In genomic region chr10:43209064-43209455, GRCh38 we compare ENCODE assay signal across 25 cellular contexts. TPM values are rescaled to one million over a fixed set of nuclear protein-coding genes. Genes with fewer than 3 reads are reported as not detected.
DNase-seq lines count a peak whose midpoint lies in the region; ATAC-seq and TF ChIP-seq lines count a peak whose summit lies in the region.
"Had no signal": no experiment of that assay in that cellular context is flagged by ENCODE, and none has a peak within 500 bp of the region (broad histone marks: within the 10 kb centered on the region; RNA-seq: fewer than 3 reads in every experiment).

No MANE protein-coding gene starts in this region.

- H3K4me3 Mint-ChIP-seq in chondrocyte (ENCODE audit: unreplicated experiment): no peak overlapping the region
- H3K4me3 Mint-ChIP-seq: activated B cell treated with CpG ODN at 0.5 μM for 24 hours; activated CD8-positive, alpha-beta T cell treated with anti-CD3 and anti-CD28 coated beads, Interleukin-2, amount 10 ng/mL, durations not matched to agents 7 days and 5 days; HFFc6; immature natural killer cell had no signal

- no peaks in the 10 kb centered on the region for H3K27me3 ChIP-seq in lower lobe of right lung (ENCODE audit: low read depth)
- H3K27me3 ChIP-seq: BE2C, hepatocyte had no signal

- no peak overlapping the region for H3K27ac ChIP-seq in lower lobe of right lung
- H3K27ac ChIP-seq: hepatocyte, stomach had no signal

- H3K9me3 ChIP-seq in lower lobe of right lung: no peaks in the 10 kb centered on the region
- H3K9me3 ChIP-seq: BE2C, stomach had no signal

- H3K36me3 Mint-ChIP-seq in chondrocyte (ENCODE audit: low read depth): no peaks in the 10 kb centered on the region
- H3K36me3 Mint-ChIP-seq: immature natural killer cell had no signal

- H3K4me1 ChIP-seq in lower lobe of right lung: no peaks in the 10 kb centered on the region
- H3K4me1 ChIP-seq: BE2C, stomach had no signal

- no peaks in the 10 kb centered on the region for H3K36me3 ChIP-seq in lower lobe of right lung
- H3K36me3 ChIP-seq: BE2C, stomach had no signal

- DNase-seq in activated CD8-positive, alpha-beta memory T cell treated with anti-CD3 and anti-CD28 coated beads, Interleukin-2, amount 50 U/mL, for 4 hours: peak; percentile 5
- DNase-seq in activated CD8-positive, alpha-beta memory T cell treated with anti-CD3 and anti-CD28 coated beads, Interleukin-2, amount 50 U/mL, for 48 hours: no peak
- peak; percentile 17 for DNase-seq in 8988T
- peak; percentile 59 for DNase-seq in chondrocyte (ENCODE audit: low spot score)
- DNase-seq in posterior vena cava (ENCODE audit: low spot score): peak; percentile 48
- DNase-seq in amygdala (lab: John Stamatoyannopoulos, UW): no peak
- no peak for DNase-seq in lower lobe of right lung
- no peak for DNase-seq in LoVo (ENCODE audit: low spot score)
- DNase-seq: activated CD8-positive, alpha-beta T cell treated with anti-CD3 and anti-CD28 coated beads, Interleukin-2, amount 10 ng/mL, durations not matched to agents 7 days and 5 days; anterior cingulate cortex; central memory CD4-positive, alpha-beta T cell; foreskin fibroblast; HFFc6; immature natural killer cell; KBM-7; NCI-H510A treated with DMSO at 0.1 percent for 48 hours; stomach; trophoblast cell had no signal

- intact Hi-C loops in posterior vena cava (cut with DNase I) (no loop called here), lower lobe of right lung (cut with DNase I) (no loop called here)

- ATAC-seq in lower lobe of right lung: no peak
- ATAC-seq: activated CD8-positive, alpha-beta T cell treated with anti-CD3 and anti-CD28 coated beads, Interleukin-2, amount 10 ng/mL, durations not matched to agents 7 days and 5 days; SK-N-SH treated with all-trans-retinoic acid at 6 μM for 48 hours had no signal

- H3K27me3 Mint-ChIP-seq in chondrocyte (ENCODE audit: low read depth): no peaks in the 10 kb centered on the region
- H3K27me3 Mint-ChIP-seq: activated B cell treated with CpG ODN at 0.5 μM for 24 hours had no signal

- no peak overlapping the region for H3K27ac Mint-ChIP-seq in chondrocyte (ENCODE audit: unreplicated experiment)
- H3K27ac Mint-ChIP-seq: activated B cell treated with CpG ODN at 0.5 μM for 24 hours; activated CD8-positive, alpha-beta T cell treated with anti-CD3 and anti-CD28 coated beads, Interleukin-2, amount 10 ng/mL, durations not matched to agents 7 days and 5 days; HFFc6; immature natural killer cell had no signal

- no peak for TF ChIP-seq CTCF in chondrocyte (IDR thresholded peaks at IDR 0.05)
- no peak for TF ChIP-seq CTCF in lower lobe of right lung (IDR thresholded peaks at IDR 0.05)

- H3K9me3 Mint-ChIP-seq in chondrocyte (ENCODE audit: low read depth): no peaks in the 10 kb centered on the region
- H3K9me3 Mint-ChIP-seq: activated B cell treated with CpG ODN at 0.5 μM for 24 hours, HFFc6, immature natural killer cell had no signal

- H3K4me1 Mint-ChIP-seq in chondrocyte (ENCODE audit: low read depth): no peaks in the 10 kb centered on the region

- no peak overlapping the region for H3K4me3 ChIP-seq in lower lobe of right lung
- H3K4me3 ChIP-seq: hepatocyte, lung, stomach had no signal

RNA-seq across cellular contexts. Expression of gene RASGEF1A, which starts 57.8 kb away (rescaled TPM):
- 0.05 to 0.18 TPM in 2 of 3 replicates, not detected in the other for total RNA-seq in chondrocyte
- 1 to 10 TPM in 1 of 2 donors, under 1 TPM in 1; 0.81 to 1.1 TPM for total RNA-seq in posterior vena cava
- 2.7 TPM for total RNA-seq in lower lobe of right lung
- total RNA-seq: A673, HFFc6, HT-29 had no signal

Comparison
In these comparisons a context has a peak if more than half of its experiments do, and no peak if none do; other contexts are left out.
1. DNase-seq: peak in activated CD8-positive, alpha-beta memory T cell treated with anti-CD3 and anti-CD28 coated beads, Interleukin-2, amount 50 U/mL, for 4 hours (single experiment), 8988T (single experiment), chondrocyte (single experiment) and posterior vena cava (single experiment); none in activated CD8-positive, alpha-beta memory T cell treated with anti-CD3 and anti-CD28 coated beads, Interleukin-2, amount 50 U/mL, for 48 hours (single experiment), amygdala (0 of 56), lower lobe of right lung (single experiment) and LoVo (single experiment).